25 cellular contexts compared by ENCODE assay signal in the genomic region with DNA sequence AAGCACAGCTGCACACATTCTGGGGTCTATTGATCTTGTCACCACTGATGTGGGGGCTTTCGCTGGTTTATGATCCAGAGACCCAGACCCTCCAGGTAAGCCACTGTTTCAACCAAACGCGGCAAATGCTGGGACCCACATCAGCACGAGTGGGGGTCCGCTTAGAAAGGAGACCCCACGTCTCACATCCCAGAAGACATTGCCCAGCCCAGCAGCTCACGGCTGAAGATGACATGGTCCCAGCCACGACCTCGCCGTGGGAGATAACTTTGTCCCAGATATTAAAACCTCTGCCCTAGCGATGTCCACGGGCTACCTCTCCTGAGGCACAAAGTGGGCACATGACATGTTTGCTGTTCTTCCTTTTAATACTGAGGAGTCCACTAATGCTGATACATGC. TPM values are rescaled to one million over a fixed set of nuclear protein-coding genes. Genes with fewer than 3 reads are reported as not detected.
"Had no signal": no experiment of that assay in that cellular context is flagged by ENCODE, and none has a peak within 500 bp of the region (broad histone marks: within the 10 kb centered on the region; RNA-seq: fewer than 3 reads in every experiment).

No MANE protein-coding gene starts in this region.

- H3K36me3 ChIP-seq: gastrocnemius medialis, left lung, neutrophil, right lobe of liver, suprapubic skin, transverse colon, upper lobe of right lung had no signal

- H3K4me1 ChIP-seq: gastrocnemius medialis, left lung, parathyroid adenoma, right lobe of liver, suprapubic skin, transverse colon, upper lobe of right lung had no signal

- DNase-seq: dorsolateral prefrontal cortex; effector CD4-positive, alpha-beta T cell; foreskin fibroblast; gastrocnemius medialis; kidney; left lung; mesenchymal stem cell; mucosa of descending colon; naive B cell; right lobe of liver; small intestine; stimulated activated CD4-positive, alpha-beta T cell treated with anti-CD3 and anti-CD28 coated beads, Interleukin-15, amount 100 ng/mL, for 24 hours; stimulated activated CD4-positive, alpha-beta T cell treated with anti-CD3 and anti-CD28 coated beads, Interleukin-4, amount 100 ng/mL, for 1 hour; stimulated activated CD8-positive, alpha-beta memory T cell treated with anti-CD3 and anti-CD28 coated beads, Interleukin-4, amount 100 ng/mL, for 48 hours; stimulated activated naive CD4-positive, alpha-beta T cell; stimulated activated naive CD8-positive, alpha-beta T cell treated with anti-CD3 and anti-CD28 coated beads, Interleukin-15, amount 100 ng/mL, for 72 hours; transverse colon; upper lobe of right lung had no signal

- H3K4me3 ChIP-seq: dorsolateral prefrontal cortex, gastrocnemius medialis, left lung, mucosa of descending colon, right lobe of liver, suprapubic skin, transverse colon, upper lobe of right lung had no signal

- H3K27me3 ChIP-seq: dorsolateral prefrontal cortex, gastrocnemius medialis, left lung, right lobe of liver, suprapubic skin, transverse colon, upper lobe of right lung had no signal

- H3K9me3 ChIP-seq: gastrocnemius medialis, left lung, mucosa of descending colon, neutrophil, right lobe of liver, suprapubic skin, transverse colon, upper lobe of right lung had no signal

- H3K27ac ChIP-seq: epithelial cell of prostate, gastrocnemius medialis, left lung, neutrophil, parathyroid adenoma, right lobe of liver, suprapubic skin, transverse colon, upper lobe of right lung had no signal

- ATAC-seq: esophagus mucosa; gastrocnemius medialis; left lung; mucosa of descending colon; right lobe of liver; stimulated activated naive CD8-positive, alpha-beta T cell treated with anti-CD3 and anti-CD28 coated beads, Interleukin-15, amount 100 ng/mL, for 72 hours; upper lobe of right lung had no signal

RNA-seq across cellular contexts. Expression of a gene that starts 43.8 kb away (rescaled TPM):
- total RNA-seq: lung microvascular endothelial cell; natural killer cell treated with Interleukin-12 subunit alpha and Interleukin-12 subunit beta and Interleukin-15 and Interleukin-18, amount 100 ng/mL, for 72 hours had no signal
